In genomic region chr16:84139628-84140258, GRCh38 we compare ENCODE assay signal across 1 cellular context.
A peak's percentile ranks its signal among the peaks of the same experiment; 100 is the strongest.
TF ChIP-seq lines count a peak whose summit lies in the region.

No MANE protein-coding gene starts in this region.

TF ChIP-seq in K562, 482 proteins besides CTCF, POLR2A, EP300 and RAD21 (continued from another document and continues in another):
- TF ChIP-seq, protein P1, sequence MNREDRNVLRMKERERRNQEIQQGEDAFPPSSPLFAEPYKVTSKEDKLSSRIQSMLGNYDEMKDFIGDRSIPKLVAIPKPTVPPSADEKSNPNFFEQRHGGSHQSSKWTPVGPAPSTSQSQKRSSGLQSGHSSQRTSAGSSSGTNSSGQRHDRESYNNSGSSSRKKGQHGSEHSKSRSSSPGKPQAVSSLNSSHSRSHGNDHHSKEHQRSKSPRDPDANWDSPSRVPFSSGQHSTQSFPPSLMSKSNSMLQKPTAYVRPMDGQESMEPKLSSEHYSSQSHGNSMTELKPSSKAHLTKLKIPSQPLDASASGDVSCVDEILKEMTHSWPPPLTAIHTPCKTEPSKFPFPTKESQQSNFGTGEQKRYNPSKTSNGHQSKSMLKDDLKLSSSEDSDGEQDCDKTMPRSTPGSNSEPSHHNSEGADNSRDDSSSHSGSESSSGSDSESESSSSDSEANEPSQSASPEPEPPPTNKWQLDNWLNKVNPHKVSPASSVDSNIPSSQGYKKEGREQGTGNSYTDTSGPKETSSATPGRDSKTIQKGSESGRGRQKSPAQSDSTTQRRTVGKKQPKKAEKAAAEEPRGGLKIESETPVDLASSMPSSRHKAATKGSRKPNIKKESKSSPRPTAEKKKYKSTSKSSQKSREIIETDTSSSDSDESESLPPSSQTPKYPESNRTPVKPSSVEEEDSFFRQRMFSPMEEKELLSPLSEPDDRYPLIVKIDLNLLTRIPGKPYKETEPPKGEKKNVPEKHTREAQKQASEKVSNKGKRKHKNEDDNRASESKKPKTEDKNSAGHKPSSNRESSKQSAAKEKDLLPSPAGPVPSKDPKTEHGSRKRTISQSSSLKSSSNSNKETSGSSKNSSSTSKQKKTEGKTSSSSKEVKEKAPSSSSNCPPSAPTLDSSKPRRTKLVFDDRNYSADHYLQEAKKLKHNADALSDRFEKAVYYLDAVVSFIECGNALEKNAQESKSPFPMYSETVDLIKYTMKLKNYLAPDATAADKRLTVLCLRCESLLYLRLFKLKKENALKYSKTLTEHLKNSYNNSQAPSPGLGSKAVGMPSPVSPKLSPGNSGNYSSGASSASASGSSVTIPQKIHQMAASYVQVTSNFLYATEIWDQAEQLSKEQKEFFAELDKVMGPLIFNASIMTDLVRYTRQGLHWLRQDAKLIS (CRISPR knock-in tag; IDR thresholded peaks at IDR 0.05): peak; percentile 27; the same call in 1 of the 2 replicates
- no peak for TF ChIP-seq ZSCAN29 (IDR thresholded peaks at IDR 0.05)
- TF ChIP-seq FOXA3 (CRISPR knock-in tag; conservative IDR thresholded peaks at IDR 0.05 in 1 of 2, IDR thresholded peaks at IDR 0.05 in 1 of 2): no peak
- no peak for TF ChIP-seq SNAPC5 (CRISPR knock-in tag; IDR thresholded peaks at IDR 0.05)
- TF ChIP-seq RNF2 (IDR thresholded peaks at IDR 0.05): 0 out of 2 replicates have a peak, but pooled peaks have one; percentile 65
- peak; percentile 23; the same call in 1 of the 2 replicates for TF ChIP-seq FOXJ2 (tag; IDR thresholded peaks at IDR 0.05)
- TF ChIP-seq NR4A1 (CRISPR knock-in tag; IDR thresholded peaks at IDR 0.05): no peak
- TF ChIP-seq NR4A1 (tag; IDR thresholded peaks at IDR 0.05): peak; percentile 35; the same call in 1 of the 2 replicates
- TF ChIP-seq ZBTB49 (CRISPR knock-in tag; IDR thresholded peaks at IDR 0.05; ENCODE audit: borderline replicate concordance): no peak
- TF ChIP-seq MLLT1 (IDR thresholded peaks at IDR 0.05): 0 out of 4 replicates have a peak, but pooled peaks have one; percentile 13 to 20
- TF ChIP-seq ZNF830 (CRISPR knock-in tag; IDR thresholded peaks at IDR 0.05): 0 out of 2 replicates have a peak, but pooled peaks have one; percentile 40
- no peak for TF ChIP-seq ZNF764 (CRISPR knock-in tag; IDR thresholded peaks at IDR 0.05; ENCODE audit: low read depth)
- TF ChIP-seq NR2C1 (IDR thresholded peaks at IDR 0.05): no peak
- no peak; the same call in 1 of the 2 replicates for TF ChIP-seq NR2C1 (tag; IDR thresholded peaks at IDR 0.05)
- peak in 1 of 2 experiments; percentile 52 for TF ChIP-seq AFF1 (IDR thresholded peaks at IDR 0.05; ENCODE audit: low read depth in 1 of 2, partially characterized antibody in 2 of 2)
- TF ChIP-seq, protein P2, sequence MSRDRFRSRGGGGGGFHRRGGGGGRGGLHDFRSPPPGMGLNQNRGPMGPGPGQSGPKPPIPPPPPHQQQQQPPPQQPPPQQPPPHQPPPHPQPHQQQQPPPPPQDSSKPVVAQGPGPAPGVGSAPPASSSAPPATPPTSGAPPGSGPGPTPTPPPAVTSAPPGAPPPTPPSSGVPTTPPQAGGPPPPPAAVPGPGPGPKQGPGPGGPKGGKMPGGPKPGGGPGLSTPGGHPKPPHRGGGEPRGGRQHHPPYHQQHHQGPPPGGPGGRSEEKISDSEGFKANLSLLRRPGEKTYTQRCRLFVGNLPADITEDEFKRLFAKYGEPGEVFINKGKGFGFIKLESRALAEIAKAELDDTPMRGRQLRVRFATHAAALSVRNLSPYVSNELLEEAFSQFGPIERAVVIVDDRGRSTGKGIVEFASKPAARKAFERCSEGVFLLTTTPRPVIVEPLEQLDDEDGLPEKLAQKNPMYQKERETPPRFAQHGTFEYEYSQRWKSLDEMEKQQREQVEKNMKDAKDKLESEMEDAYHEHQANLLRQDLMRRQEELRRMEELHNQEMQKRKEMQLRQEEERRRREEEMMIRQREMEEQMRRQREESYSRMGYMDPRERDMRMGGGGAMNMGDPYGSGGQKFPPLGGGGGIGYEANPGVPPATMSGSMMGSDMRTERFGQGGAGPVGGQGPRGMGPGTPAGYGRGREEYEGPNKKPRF (IDR thresholded peaks at IDR 0.05; ENCODE audit: low read depth, low read length): no peak
- no peak for TF ChIP-seq KLF16 (IDR thresholded peaks at IDR 0.05)
- TF ChIP-seq ZNF12 (CRISPR knock-in tag; IDR thresholded peaks at IDR 0.05): no peak
- no peak for TF ChIP-seq CSDE1 (IDR thresholded peaks at IDR 0.05)
- TF ChIP-seq ATF7 (IDR thresholded peaks at IDR 0.05): 0 out of 2 replicates have a peak, but pooled peaks have one; percentile 8
- 0 out of 2 replicates have a peak, but pooled peaks have one; percentile 15 for TF ChIP-seq SMAD3 (CRISPR knock-in tag; conservative IDR thresholded peaks at IDR 0.05)
- no peak for TF ChIP-seq CBX8 (IDR thresholded peaks at IDR 0.05; ENCODE audit: borderline replicate concordance, extremely low read depth, low read depth, low read length, poor library complexity, severe bottlenecking)
- no peak; the same call in 1 of the 2 replicates for TF ChIP-seq LEF1 (IDR thresholded peaks at IDR 0.05)
- TF ChIP-seq IFI16 (CRISPR knock-in tag; IDR thresholded peaks at IDR 0.05): 0 out of 2 replicates have a peak, but pooled peaks have one; percentile 22
- no peak for TF ChIP-seq ZNF232 (CRISPR knock-in tag; IDR thresholded peaks at IDR 0.05)
- TF ChIP-seq C11orf30 (IDR thresholded peaks at IDR 0.05; ENCODE audit: low read depth): no peak
- TF ChIP-seq SMARCA4 (IDR thresholded peaks at IDR 0.05): no peak; the same call in 1 of the 2 replicates
- TF ChIP-seq THRB (CRISPR knock-in tag; conservative IDR thresholded peaks at IDR 0.05): peak; percentile 75; the same call in 1 of the 2 replicates
- no peak for TF ChIP-seq ZNF561 (CRISPR knock-in tag; conservative IDR thresholded peaks at IDR 0.05)
- TF ChIP-seq PHTF2 (CRISPR knock-in tag; IDR thresholded peaks at IDR 0.05): no peak
- TF ChIP-seq ZNF274 (IDR thresholded peaks at IDR 0.05; ENCODE audit: borderline replicate concordance, low read depth, low read length): no peak
- peak; percentile 47; the same call in 1 of the 2 replicates for TF ChIP-seq DMBX1 (CRISPR knock-in tag; IDR thresholded peaks at IDR 0.05; ENCODE audit: borderline replicate concordance)
- TF ChIP-seq GTF2F1 (IDR thresholded peaks at IDR 0.05; ENCODE audit: low read depth, low read length): no peak
- TF ChIP-seq, protein P3, sequence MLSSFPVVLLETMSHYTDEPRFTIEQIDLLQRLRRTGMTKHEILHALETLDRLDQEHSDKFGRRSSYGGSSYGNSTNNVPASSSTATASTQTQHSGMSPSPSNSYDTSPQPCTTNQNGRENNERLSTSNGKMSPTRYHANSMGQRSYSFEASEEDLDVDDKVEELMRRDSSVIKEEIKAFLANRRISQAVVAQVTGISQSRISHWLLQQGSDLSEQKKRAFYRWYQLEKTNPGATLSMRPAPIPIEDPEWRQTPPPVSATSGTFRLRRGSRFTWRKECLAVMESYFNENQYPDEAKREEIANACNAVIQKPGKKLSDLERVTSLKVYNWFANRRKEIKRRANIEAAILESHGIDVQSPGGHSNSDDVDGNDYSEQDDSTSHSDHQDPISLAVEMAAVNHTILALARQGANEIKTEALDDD (IDR thresholded peaks at IDR 0.05): no peak
- no peak for TF ChIP-seq USF2 (CRISPR knock-in tag; IDR thresholded peaks at IDR 0.05)
- no peak for TF ChIP-seq ZNF347 (CRISPR knock-in tag; IDR thresholded peaks at IDR 0.05; ENCODE audit: low read depth)
- TF ChIP-seq, protein P4, sequence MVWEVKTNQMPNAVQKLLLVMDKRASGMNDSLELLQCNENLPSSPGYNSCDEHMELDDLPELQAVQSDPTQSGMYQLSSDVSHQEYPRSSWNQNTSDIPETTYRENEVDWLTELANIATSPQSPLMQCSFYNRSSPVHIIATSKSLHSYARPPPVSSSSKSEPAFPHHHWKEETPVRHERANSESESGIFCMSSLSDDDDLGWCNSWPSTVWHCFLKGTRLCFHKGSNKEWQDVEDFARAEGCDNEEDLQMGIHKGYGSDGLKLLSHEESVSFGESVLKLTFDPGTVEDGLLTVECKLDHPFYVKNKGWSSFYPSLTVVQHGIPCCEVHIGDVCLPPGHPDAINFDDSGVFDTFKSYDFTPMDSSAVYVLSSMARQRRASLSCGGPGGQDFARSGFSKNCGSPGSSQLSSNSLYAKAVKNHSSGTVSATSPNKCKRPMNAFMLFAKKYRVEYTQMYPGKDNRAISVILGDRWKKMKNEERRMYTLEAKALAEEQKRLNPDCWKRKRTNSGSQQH (CRISPR knock-in tag; IDR thresholded peaks at IDR 0.05): 0 out of 2 replicates have a peak, but pooled peaks have one; percentile 19
- TF ChIP-seq RAD51 (IDR thresholded peaks at IDR 0.05; ENCODE audit: borderline replicate concordance, low read depth): no peak
- peak; percentile 36 for TF ChIP-seq PTRF (tag; IDR thresholded peaks at IDR 0.05)
- TF ChIP-seq RFX1 (IDR thresholded peaks at IDR 0.05): no peak
- TF ChIP-seq ZNF311 (CRISPR knock-in tag; IDR thresholded peaks at IDR 0.05): 0 out of 2 replicates have a peak, but pooled peaks have one; percentile 30
- 0 out of 4 replicates have a peak, but pooled peaks of 1 of the 2 experiments have one; percentile 35 for TF ChIP-seq KDM1A (IDR thresholded peaks at IDR 0.05)
- no peak for TF ChIP-seq NFATC3 (IDR thresholded peaks at IDR 0.05)
- TF ChIP-seq ZNF586 (CRISPR knock-in tag; conservative IDR thresholded peaks at IDR 0.05): no peak
- TF ChIP-seq ZNF668 (CRISPR knock-in tag; IDR thresholded peaks at IDR 0.05): peak; percentile 78
- no peak for TF ChIP-seq HLTF (IDR thresholded peaks at IDR 0.05)
